ENCODE assay signal across 8 cellular contexts in genomic region chr20:49281059-49281912, GRCh38. TPM values are rescaled to one million over a fixed set of nuclear protein-coding genes. Genes with fewer than 3 reads are reported as not detected.
DNase-seq lines count a peak whose midpoint lies in the region; ATAC-seq and TF ChIP-seq lines count a peak whose summit lies in the region.

No MANE protein-coding gene starts in this region.

- H3K9me3 ChIP-seq in Caco-2 (peaks cover 66% of the 10 kb centered on the region), testis (no peaks in the 10 kb centered on the region)

- DNase-seq in Caco-2 = peak in 1 of 2 experiments; percentile 45
- DNase-seq in LHCN-M2 (ENCODE audit: low read depth) = peak; percentile 65
- no peak for DNase-seq in astrocyte of the cerebellum (ENCODE audit: low read depth)
- DNase-seq in mesothelial cell of epicardium (ENCODE audit: low spot score in 2 of 2, unreplicated experiment in 2 of 2) = no peak
- DNase-seq in testis = no peak

- peaks cover 65% of the 10 kb centered on the region for H3K4me1 ChIP-seq in Caco-2
- H3K4me1 ChIP-seq in testis = peaks cover 22% of the 10 kb centered on the region

- H3K27me3 Mint-ChIP-seq in Caco-2 (ENCODE audit: insufficient read depth, unreplicated experiment) = peaks cover 9% of the 10 kb centered on the region
- H3K27me3 Mint-ChIP-seq in mesothelial cell of epicardium (ENCODE audit: low read depth) = no peaks in the 10 kb centered on the region

- H3K9me3 Mint-ChIP-seq in Caco-2 (ENCODE audit: unreplicated experiment) (peaks cover 65% of the 10 kb centered on the region), mesothelial cell of epicardium (peaks cover 52% of the 10 kb centered on the region)

- CTCF ChIA-PET in Caco-2 (lab: Charles Lee) = no interaction called here

- no peak for TF ChIP-seq POLR2A in testis (IDR thresholded peaks at IDR 0.05)

- H3K36me3 ChIP-seq in Caco-2 (ENCODE audit: control insufficient read depth, insufficient read depth, low read length) = peaks cover 70% of the 10 kb centered on the region
- H3K36me3 ChIP-seq in testis (ENCODE audit: low read depth, missing control alignments) = no peaks in the 10 kb centered on the region

- TF ChIP-seq CTCF in Caco-2 (IDR thresholded peaks at IDR 0.05; ENCODE audit: insufficient read depth in 1 of 2, low read depth in 1 of 2, low read length in 1 of 2, severe bottlenecking in 1 of 2, unreplicated experiment in 1 of 2) (no peak), astrocyte of the cerebellum (IDR thresholded peaks at IDR 0.05; ENCODE audit: low read depth, low read length, missing control alignments) (no peak), mesothelial cell of epicardium (IDR thresholded peaks at IDR 0.05; ENCODE audit: unreplicated experiment) (no peak), testis (IDR thresholded peaks at IDR 0.05) (no peak)

- no peak overlapping the region for H3K4me3 ChIP-seq in Caco-2 (ENCODE audit: low read depth, low read length)
- peak overlapping the region; percentile 96 for H3K4me3 ChIP-seq in astrocyte of the cerebellum (ENCODE audit: low read depth, low read length)
- H3K4me3 ChIP-seq in testis = no peak overlapping the region

- 84 to 89% methylated on average over 13 of the region's 13 CpGs for WGBS in testis, 2 donors

- intact Hi-C loops in Caco-2 (cut with micrococcal nuclease; ENCODE audit: unreplicated experiment) (no loop called here), testis (cut with DNase I; ENCODE audit: low total_unique reads) (no loop called here)

- H3K36me3 Mint-ChIP-seq in Caco-2 (ENCODE audit: insufficient read depth, unreplicated experiment) = peaks cover 100% of the 10 kb centered on the region
- peaks cover 76% of the 10 kb centered on the region for H3K36me3 Mint-ChIP-seq in mesothelial cell of epicardium

- H3K27ac ChIP-seq in testis = no peak overlapping the region

- H3K4me1 Mint-ChIP-seq in Caco-2 (ENCODE audit: low read depth, unreplicated experiment) = peaks cover 85% of the 10 kb centered on the region
- H3K4me1 Mint-ChIP-seq in mesothelial cell of epicardium = peaks cover 72% of the 10 kb centered on the region

- peak overlapping the region; percentile 81 for H3K4me3 Mint-ChIP-seq in Caco-2 (ENCODE audit: unreplicated experiment)
- H3K4me3 Mint-ChIP-seq in mesothelial cell of epicardium = peak overlapping the region; percentile 95

- ATAC-seq in GM18498 (IDR thresholded peaks at IDR 0.05; ENCODE audit: unreplicated experiment) = no peak
- ATAC-seq in GM19324 (IDR thresholded peaks at IDR 0.05; ENCODE audit: low FRiP score, unreplicated experiment) = no peak
- ATAC-seq in HG02885 (IDR thresholded peaks at IDR 0.05; ENCODE audit: poor library complexity, unreplicated experiment) = no peak

- in situ Hi-C loops in astrocyte of the cerebellum (cut with HindIII; ENCODE audit: low sequenced_read_pairs) = no loop called here

- POLR2A ChIA-PET in Caco-2 (lab: Charles Lee) = no interaction called here

- H3K27me3 ChIP-seq in Caco-2 (replicated peaks; ENCODE audit: control insufficient read depth, insufficient read depth, low read length) (no peaks in the 10 kb centered on the region), testis (no peaks in the 10 kb centered on the region)

- BruUV-seq in Caco-2 (replicated peaks; lab: Mats Ljungman, UMichigan) = no TSS peak

- H3K27ac Mint-ChIP-seq in Caco-2 (ENCODE audit: unreplicated experiment) = peak overlapping the region; percentile 97
- H3K27ac Mint-ChIP-seq in mesothelial cell of epicardium = peak overlapping the region; percentile 98

RNA-seq across cellular contexts. Expression of gene ZNFX1, which starts 3.4 kb away (rescaled TPM):
- total RNA-seq in Caco-2 (2022) (34.0 and 34.7 TPM in 2 replicates), LHCN-M2 (2014; rRNA removed) (42.9 and 55.8 TPM in 2 replicates), mesothelial cell of epicardium (15.5 to 16.8 TPM (median 15.9 TPM) in 3 replicates), testis (10 to 100 TPM; 31.6 to 37.2 TPM)
- 29.5 TPM for polyA plus RNA-seq in LHCN-M2 (2012)
- 39.9 TPM for polyA plus RNA-seq in testis (ENCODE audit: insufficient read depth, low read depth, low replicate concordance)
